20 cellular contexts compared by ENCODE assay signal in genomic region chr4:183337349-183337748, GRCh38. TPM values are rescaled to one million over a fixed set of nuclear protein-coding genes. Genes with fewer than 3 reads are reported as not detected.
"Had no signal": no experiment of that assay in that cellular context is flagged by ENCODE, and none has a peak within 500 bp of the region (broad histone marks: within the 10 kb centered on the region; RNA-seq: fewer than 3 reads in every experiment).

No MANE protein-coding gene starts in this region.

- H3K4me3 ChIP-seq: body of pancreas, gastroesophageal sphincter, heart right ventricle, left lung, ovary, sigmoid colon, thoracic aorta had no signal

- ATAC-seq: activated T-cell treated with anti-CD3 and anti-CD28 coated beads, Interleukin-2, amount 50 U/mL, for 72 hours; body of pancreas; gastroesophageal sphincter; heart right ventricle; left lung; T-helper 17 cell had no signal

- H3K4me1 ChIP-seq: body of pancreas, sigmoid colon had no signal

- H3K9me3 Mint-ChIP-seq: activated CD4-positive, alpha-beta memory T cell treated with anti-CD3 and anti-CD28 coated beads, Interleukin-2, amount 10 ng/mL, durations not matched to agents 7 days and 5 days; activated T-cell treated with anti-CD3 and anti-CD28 coated beads, Interleukin-2, amount 50 U/mL, for 72 hours had no signal

- H3K4me3 Mint-ChIP-seq: activated CD4-positive, alpha-beta memory T cell treated with anti-CD3 and anti-CD28 coated beads, Interleukin-2, amount 10 ng/mL, durations not matched to agents 7 days and 5 days; activated naive CD8-positive, alpha-beta T cell; activated T-cell treated with anti-CD3 and anti-CD28 coated beads, Interleukin-2, amount 50 U/mL, for 72 hours; nephron; T-helper 17 cell had no signal

- H3K27ac ChIP-seq: body of pancreas, gastroesophageal sphincter, heart right ventricle, left lung, ovary, sigmoid colon, thoracic aorta had no signal

- H3K27ac Mint-ChIP-seq: activated CD4-positive, alpha-beta memory T cell treated with anti-CD3 and anti-CD28 coated beads, Interleukin-2, amount 10 ng/mL, durations not matched to agents 7 days and 5 days; activated naive CD8-positive, alpha-beta T cell; activated T-cell treated with anti-CD3 and anti-CD28 coated beads, Interleukin-2, amount 50 U/mL, for 72 hours; nephron; T-helper 17 cell had no signal

- H3K36me3 Mint-ChIP-seq: activated naive CD8-positive, alpha-beta T cell had no signal

- H3K4me1 Mint-ChIP-seq: nephron had no signal

- H3K9me3 ChIP-seq: body of pancreas, gastroesophageal sphincter, heart right ventricle, left lung, ovary, sigmoid colon, thoracic aorta had no signal

- H3K27me3 ChIP-seq: body of pancreas, ovary had no signal

- H3K36me3 ChIP-seq: gastroesophageal sphincter, heart right ventricle, left lung, ovary, sigmoid colon, thoracic aorta had no signal

- DNase-seq: activated CD4-positive, alpha-beta memory T cell treated with anti-CD3 and anti-CD28 coated beads, Interleukin-2, amount 10 ng/mL, durations not matched to agents 7 days and 5 days; activated CD4-positive, alpha-beta T cell treated with anti-CD3 and anti-CD28 coated beads for 4 hours; activated gamma-delta T cell treated with Interleukin-2 at 50 U/mL for 16 hours; activated T-cell treated with anti-CD3 and anti-CD28 coated beads, Interleukin-2, amount 50 U/mL, for 72 hours; amniotic stem cell; erythroblast; heart right ventricle; left lung; ovary; sigmoid colon; stimulated activated CD4-positive, alpha-beta T cell treated with anti-CD3 and anti-CD28 coated beads, Interleukin-1b, Interleukin-23, amount 100 ng/mL, for 48 hours; T-helper 17 cell had no signal

RNA-seq across cellular contexts. Expression of gene CLDN24, which starts 15.1 kb away (rescaled TPM):
- total RNA-seq: activated CD4-positive, alpha-beta memory T cell treated with anti-CD3 and anti-CD28 coated beads, Interleukin-2, amount 10 ng/mL, durations not matched to agents 7 days and 5 days; activated T-cell treated with anti-CD3 and anti-CD28 coated beads, Interleukin-2, amount 50 U/mL, for 72 hours; body of pancreas; dermis microvascular lymphatic vessel endothelial cell; gastroesophageal sphincter; heart right ventricle; left lung; mammary epithelial cell; ovary; sigmoid colon; T-helper 17 cell; thoracic aorta; ureter had no signal
- polyA plus RNA-seq: heart right ventricle, mammary epithelial cell, ovary, sigmoid colon had no signal

RNA-seq across cellular contexts. Expression of gene CLDN22, which starts 17.3 kb away (rescaled TPM):
- total RNA-seq: activated CD4-positive, alpha-beta memory T cell treated with anti-CD3 and anti-CD28 coated beads, Interleukin-2, amount 10 ng/mL, durations not matched to agents 7 days and 5 days; activated T-cell treated with anti-CD3 and anti-CD28 coated beads, Interleukin-2, amount 50 U/mL, for 72 hours; body of pancreas; dermis microvascular lymphatic vessel endothelial cell; heart right ventricle; left lung; mammary epithelial cell; sigmoid colon; T-helper 17 cell; thoracic aorta; ureter had no signal
- polyA plus RNA-seq: heart right ventricle, mammary epithelial cell, sigmoid colon had no signal
